7 cellular contexts compared by ENCODE assay signal in the genomic region with DNA sequence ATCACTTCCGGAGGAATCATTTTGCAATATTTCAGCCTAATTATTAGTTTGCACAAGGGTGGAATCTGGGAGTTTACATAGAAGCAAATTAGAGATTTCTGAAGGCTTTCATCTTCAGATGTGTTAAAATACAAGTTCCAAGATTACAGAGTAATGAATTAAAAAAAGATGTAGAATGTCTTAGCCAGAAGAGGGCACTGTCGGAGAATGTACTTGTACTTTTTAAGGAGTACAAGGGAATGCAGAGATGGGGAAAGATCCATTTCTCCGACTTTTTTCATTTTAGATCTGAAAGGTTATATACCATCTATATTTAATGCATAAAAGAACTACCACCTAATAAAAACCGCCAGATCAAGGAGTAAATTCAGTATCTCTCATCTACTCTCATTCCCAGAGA. TPM values are rescaled to one million over a fixed set of nuclear protein-coding genes. Genes with fewer than 3 reads are reported as not detected.
DNase-seq lines count a peak whose midpoint lies in the region; TF ChIP-seq lines count a peak whose summit lies in the region.

No MANE protein-coding gene starts in this region.

- H3K27me3 Mint-ChIP-seq in osteocyte (ENCODE audit: unreplicated experiment) = no peaks in the 10 kb centered on the region

- H3K4me1 Mint-ChIP-seq in osteocyte (ENCODE audit: unreplicated experiment) = no peaks in the 10 kb centered on the region

- H3K27ac Mint-ChIP-seq in osteocyte (ENCODE audit: unreplicated experiment) = peak overlapping the region; percentile 48

- H3K36me3 Mint-ChIP-seq in osteocyte (ENCODE audit: unreplicated experiment) = peaks cover 37% of the 10 kb centered on the region

- no peaks in the 10 kb centered on the region for H3K9me3 Mint-ChIP-seq in osteocyte (ENCODE audit: unreplicated experiment)

- H3K4me3 ChIP-seq in LNCaP clone FGC (ENCODE audit: low read depth, low read length) (no peak overlapping the region), coronary artery (no peak overlapping the region)

- H3K27ac ChIP-seq in coronary artery = no peak overlapping the region

- TF ChIP-seq CTCF in LNCaP clone FGC (IDR thresholded peaks at IDR 0.05; ENCODE audit: control insufficient read depth, extremely low read depth, insufficient read depth) (peak; percentile 53), coronary artery (IDR thresholded peaks at IDR 0.05) (peak; percentile 31), osteocyte (IDR thresholded peaks at IDR 0.05) (peak; percentile 63)

- H3K4me3 Mint-ChIP-seq in osteocyte (ENCODE audit: unreplicated experiment) = no peak overlapping the region

- DNase-seq in GM03348 (ENCODE audit: low spot score) (peak; percentile 54), LNCaP clone FGC (ENCODE audit: low read depth) (peak; percentile 28), coronary artery (ENCODE audit: low spot score) (no peak), osteocyte (ENCODE audit: extremely low spot score, unreplicated experiment) (no peak), NCI-H1105 treated with DMSO at 0.1 percent for 48 hours (lab: John Stamatoyannopoulos, UW) (no peak)
- DNase-seq in stimulated activated CD4-positive, alpha-beta T cell treated with anti-CD3 and anti-CD28 coated beads, Interleukin-15, amount 100 ng/mL, for 24 hours = no peak
- no peak for DNase-seq in activated CD4-positive, alpha-beta T cell treated with anti-CD3 and anti-CD28 coated beads for 1 hour

RNA-seq across cellular contexts. Expression of a gene that starts 43.1 kb away (rescaled TPM):
- total RNA-seq in osteocyte = 5.6 and 6.5 TPM in 2 replicates

RNA-seq across cellular contexts. Expression of a gene that starts 55.7 kb away (rescaled TPM):
- 71.5 and 73.4 TPM in 2 replicates for total RNA-seq in osteocyte

Comparison
In these comparisons a context has a peak if more than half of its experiments do, and no peak if none do; other contexts are left out.
1. DNase-seq: peak in GM03348 (single experiment) and LNCaP clone FGC (single experiment); none in coronary artery (single experiment), osteocyte (single experiment), stimulated activated CD4-positive, alpha-beta T cell treated with anti-CD3 and anti-CD28 coated beads, Interleukin-15, amount 100 ng/mL, for 24 hours (single experiment), activated CD4-positive, alpha-beta T cell treated with anti-CD3 and anti-CD28 coated beads for 1 hour (single experiment) and NCI-H1105 treated with DMSO at 0.1 percent for 48 hours (single experiment).
2. Peak in every context shown above with its lines, with median percentiles within 50 percentile points of each other: CTCF ChIP-seq.